In the genomic region with DNA sequence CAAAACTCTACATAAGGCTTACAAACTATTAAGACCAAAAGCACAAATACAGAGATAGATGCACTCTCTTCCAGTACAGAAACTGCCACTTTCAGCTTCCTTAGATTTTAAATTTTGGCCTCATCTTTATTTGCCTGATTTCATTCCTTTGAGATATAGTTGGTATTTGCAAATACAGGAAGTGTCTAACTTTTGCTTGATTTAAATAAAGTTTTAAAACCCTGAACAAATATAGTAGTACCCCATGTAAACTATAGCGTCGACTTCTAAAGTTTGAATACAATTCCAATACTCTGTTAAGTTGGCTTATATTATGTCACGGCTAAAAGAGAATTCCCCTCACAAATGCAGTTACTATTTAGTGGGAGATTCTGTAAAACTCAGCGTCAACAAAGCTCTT, we compare ENCODE assay signal across 1 cellular context.
TF ChIP-seq lines count a peak whose summit lies in the region.

No MANE protein-coding gene starts in this region.

TF ChIP-seq in GM12878, 131 proteins besides CTCF, POLR2A, EP300 and RAD21:
- TF ChIP-seq, protein P1, sequence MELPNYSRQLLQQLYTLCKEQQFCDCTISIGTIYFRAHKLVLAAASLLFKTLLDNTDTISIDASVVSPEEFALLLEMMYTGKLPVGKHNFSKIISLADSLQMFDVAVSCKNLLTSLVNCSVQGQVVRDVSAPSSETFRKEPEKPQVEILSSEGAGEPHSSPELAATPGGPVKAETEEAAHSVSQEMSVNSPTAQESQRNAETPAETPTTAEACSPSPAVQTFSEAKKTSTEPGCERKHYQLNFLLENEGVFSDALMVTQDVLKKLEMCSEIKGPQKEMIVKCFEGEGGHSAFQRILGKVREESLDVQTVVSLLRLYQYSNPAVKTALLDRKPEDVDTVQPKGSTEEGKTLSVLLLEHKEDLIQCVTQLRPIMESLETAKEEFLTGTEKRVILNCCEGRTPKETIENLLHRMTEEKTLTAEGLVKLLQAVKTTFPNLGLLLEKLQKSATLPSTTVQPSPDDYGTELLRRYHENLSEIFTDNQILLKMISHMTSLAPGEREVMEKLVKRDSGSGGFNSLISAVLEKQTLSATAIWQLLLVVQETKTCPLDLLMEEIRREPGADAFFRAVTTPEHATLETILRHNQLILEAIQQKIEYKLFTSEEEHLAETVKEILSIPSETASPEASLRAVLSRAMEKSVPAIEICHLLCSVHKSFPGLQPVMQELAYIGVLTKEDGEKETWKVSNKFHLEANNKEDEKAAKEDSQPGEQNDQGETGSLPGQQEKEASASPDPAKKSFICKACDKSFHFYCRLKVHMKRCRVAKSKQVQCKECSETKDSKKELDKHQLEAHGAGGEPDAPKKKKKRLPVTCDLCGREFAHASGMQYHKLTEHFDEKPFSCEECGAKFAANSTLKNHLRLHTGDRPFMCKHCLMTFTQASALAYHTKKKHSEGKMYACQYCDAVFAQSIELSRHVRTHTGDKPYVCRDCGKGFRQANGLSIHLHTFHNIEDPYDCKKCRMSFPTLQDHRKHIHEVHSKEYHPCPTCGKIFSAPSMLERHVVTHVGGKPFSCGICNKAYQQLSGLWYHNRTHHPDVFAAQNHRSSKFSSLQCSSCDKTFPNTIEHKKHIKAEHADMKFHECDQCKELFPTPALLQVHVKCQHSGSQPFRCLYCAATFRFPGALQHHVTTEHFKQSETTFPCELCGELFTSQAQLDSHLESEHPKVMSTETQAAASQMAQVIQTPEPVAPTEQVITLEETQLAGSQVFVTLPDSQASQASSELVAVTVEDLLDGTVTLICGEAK (IDR thresholded peaks at IDR 0.05; ENCODE audit: borderline replicate concordance), result peak; percentile 75
- TF ChIP-seq ASH2L (IDR thresholded peaks at IDR 0.05; ENCODE audit: borderline replicate concordance, low read depth), result no peak
